Comparison of ENCODE assay signal across 13 cellular contexts in the genomic region with DNA sequence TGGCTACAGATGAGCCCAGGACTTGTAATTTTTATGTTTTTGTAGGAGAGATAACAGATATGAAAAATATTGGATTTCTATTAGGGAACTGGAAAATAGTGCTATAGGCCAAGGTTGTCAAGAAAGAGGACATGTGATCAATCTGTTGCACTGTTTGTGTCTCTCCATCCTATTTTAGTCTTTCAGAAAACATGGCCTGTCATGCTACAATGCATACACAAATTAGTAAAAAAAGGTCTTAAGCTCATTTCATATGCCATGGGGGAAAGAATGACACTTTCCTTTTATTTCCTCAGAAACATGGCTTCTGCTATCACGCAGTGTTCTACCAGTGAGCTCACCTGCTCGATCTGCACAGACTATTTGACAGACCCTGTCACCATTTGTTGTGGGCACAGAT. TPM values are rescaled to one million over a fixed set of nuclear protein-coding genes. Genes with fewer than 3 reads are reported as not detected.
A peak's percentile ranks its signal among the peaks of the same experiment; 100 is the strongest.
DNase-seq lines count a peak whose midpoint lies in the region; FAIRE-seq and TF ChIP-seq lines count a peak whose summit lies in the region.
"Not testable (repeated sequence)": the region's sequence is repeated elsewhere in the genome, so short reads cannot be mapped to it uniquely, and the experiment has no call there.
"Had no signal": no experiment of that assay in that cellular context is flagged by ENCODE, and none has a peak within 500 bp of the region (broad histone marks: within the 10 kb centered on the region; RNA-seq: fewer than 3 reads in every experiment).

A gene with protein sequence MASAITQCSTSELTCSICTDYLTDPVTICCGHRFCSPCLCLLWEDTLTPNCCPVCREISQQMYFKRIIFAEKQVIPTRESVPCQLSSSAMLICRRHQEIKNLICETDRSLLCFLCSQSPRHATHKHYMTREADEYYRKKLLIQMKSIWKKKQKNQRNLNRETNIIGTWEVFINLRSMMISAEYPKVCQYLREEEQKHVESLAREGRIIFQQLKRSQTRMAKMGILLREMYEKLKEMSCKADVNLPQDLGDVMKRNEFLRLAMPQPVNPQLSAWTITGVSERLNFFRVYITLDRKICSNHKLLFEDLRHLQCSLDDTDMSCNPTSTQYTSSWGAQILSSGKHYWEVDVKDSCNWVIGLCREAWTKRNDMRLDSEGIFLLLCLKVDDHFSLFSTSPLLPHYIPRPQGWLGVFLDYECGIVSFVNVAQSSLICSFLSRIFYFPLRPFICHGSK (plus strand): TSS at position 301 of the 400 bp plus-strand sequence. CDS start 0 bp downstream, at position 301.

- H3K4me3 ChIP-seq in bronchial epithelial cell (ENCODE audit: low read depth, low read length): not testable (repeated sequence)
- H3K4me3 ChIP-seq in lower leg skin (ENCODE audit: low read depth, poor library complexity, severe bottlenecking): peak within 1 kb of the TSS; percentile 9

- FAIRE-seq in bronchial epithelial cell (lab: Jason Lieb, UNC): peak; percentile 92

- H3K36me3 ChIP-seq in bronchial epithelial cell (ENCODE audit: control insufficient read depth, insufficient read depth, low read length): not testable (repeated sequence)

- not testable (repeated sequence) for TF ChIP-seq POLR2A in lower leg skin (IDR thresholded peaks at IDR 0.05)

- not testable (repeated sequence) for TF ChIP-seq CTCF in bronchial epithelial cell (IDR thresholded peaks at IDR 0.05; ENCODE audit: insufficient read depth, low read length, severe bottlenecking); lower leg skin (IDR thresholded peaks at IDR 0.05)

- intact Hi-C loops in lower leg skin (cut with DNase I; ENCODE audit: low total_unique reads): not testable (repeated sequence)

- H3K27me3 ChIP-seq in bronchial epithelial cell (ENCODE audit: control insufficient read depth, insufficient read depth, low read length): not testable (repeated sequence)

- 82 to 91% methylated on average over 2 of the region's 2 CpGs for WGBS in lower leg skin, 2 donors

- not testable (repeated sequence) for DNase-seq in bronchial epithelial cell (ENCODE audit: low read depth); lower leg skin (ENCODE audit: low spot score in 2 of 2)

RNA-seq across cellular contexts. Expression of the gene that starts here (rescaled TPM):
- total RNA-seq in bronchial epithelial cell: not detected in 2 replicates
- total RNA-seq in lower leg skin: not detected
- total RNA-seq: A172; A673; B cell; Caco-2; Calu3; CD4-positive, alpha-beta memory T cell; CD4-positive, alpha-beta T cell; CD4-positive, CD25-positive, alpha-beta regulatory T cell; CD8-positive, alpha-beta memory T cell; CD8-positive, alpha-beta T cell; Daoy had no signal
